ENCODE assay signal across 26 cellular contexts in the genomic region with DNA sequence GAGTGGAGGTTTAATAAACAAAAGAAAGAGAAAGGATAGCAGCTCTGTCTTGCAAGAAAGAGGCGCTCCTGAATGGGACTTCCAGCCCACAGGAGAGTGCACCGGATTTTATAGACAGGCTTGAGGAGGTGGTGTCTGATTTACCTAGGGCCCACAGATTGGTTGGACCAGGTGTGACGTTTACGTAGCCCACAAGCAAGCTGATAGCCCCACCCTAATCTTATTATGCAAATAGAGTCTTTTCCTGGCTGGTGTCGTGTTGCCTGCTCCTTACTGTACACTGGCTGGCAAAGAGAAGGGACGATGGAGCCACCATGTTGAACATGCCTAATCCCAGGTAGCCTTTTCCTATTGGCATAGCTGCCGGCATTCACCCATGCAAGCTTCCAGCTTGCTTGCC.
DNase-seq lines count a peak whose midpoint lies in the region; ATAC-seq and TF ChIP-seq lines count a peak whose summit lies in the region.
"Had no signal": no experiment of that assay in that cellular context is flagged by ENCODE, and none has a peak within 500 bp of the region (broad histone marks: within the 10 kb centered on the region; RNA-seq: fewer than 3 reads in every experiment).

No MANE protein-coding gene starts in this region.

- ATAC-seq in GM19452 (IDR thresholded peaks at IDR 0.05; ENCODE audit: unreplicated experiment): no peak
- ATAC-seq: activated naive CD8-positive, alpha-beta T cell treated with anti-CD3 and anti-CD28 coated beads, Interleukin-2, amount 50 U/mL, for 24 hours; left lobe of liver had no signal

- H2AFZ ChIP-seq in OCI-LY1 (ENCODE audit: low read length): peak overlapping the region; percentile 93

- peaks cover 16% of the 10 kb centered on the region; the same call in 1 of the 2 replicates for H3K36me3 ChIP-seq in OCI-LY1 (ENCODE audit: insufficient read depth, low read length)
- H3K36me3 ChIP-seq: BLaER1, colonic mucosa, transverse colon had no signal

- no peaks in the 10 kb centered on the region for H3K9me2 ChIP-seq in OCI-LY1 (ENCODE audit: low read depth, low read length)

- no peaks in the 10 kb centered on the region for H3K27me3 ChIP-seq in OCI-LY1 (ENCODE audit: insufficient read depth, low read length)
- H3K27me3 ChIP-seq: BLaER1, colonic mucosa, transverse colon had no signal

- H3K27ac ChIP-seq in OCI-LY1 (ENCODE audit: low read depth, low read length, poor library complexity, severe bottlenecking): no peak overlapping the region
- H3K27ac ChIP-seq: BLaER1, colonic mucosa, epithelial cell of prostate, transverse colon had no signal

- no peak overlapping the region for H3K4me2 ChIP-seq in OCI-LY1 (ENCODE audit: low read length)
- H3K4me2 ChIP-seq: BLaER1 had no signal

- DNase-seq in NCI-H510A (lab: John Stamatoyannopoulos, UW): peak; percentile 32
- DNase-seq in NCI-H510A treated with DMSO at 0.1 percent for 48 hours (lab: John Stamatoyannopoulos, UW): no peak
- peak; percentile 65 for DNase-seq in H4 (ENCODE audit: low spot score)
- no peak for DNase-seq in 8988T
- no peak for DNase-seq in DMS79 (lab: John Stamatoyannopoulos, UW)
- DNase-seq: activated CD4-positive, alpha-beta T cell treated with anti-CD3 and anti-CD28 coated beads, Interleukin-2, amount 50 U/mL, for 48 hours; activated CD4-positive, CD25-positive, alpha-beta regulatory T cell treated with anti-CD3 and anti-CD28 coated beads, Interleukin-2, amount 50 U/mL, for 72 hours; activated naive CD4-positive, alpha-beta T cell; activated naive CD8-positive, alpha-beta T cell treated with anti-CD3 and anti-CD28 coated beads, Interleukin-2, amount 50 U/mL, for 24 hours; activated T-cell treated with anti-CD3 and anti-CD28 coated beads, Interleukin-2, amount 50 U/mL, for 48 hours; colonic mucosa; effector memory CD4-positive, alpha-beta T cell; GDM1; HFFc6; hypothalamus; OCI-M1; stimulated activated CD4-positive, alpha-beta T cell treated with anti-CD3 and anti-CD28 coated beads, Interleukin-15, amount 100 ng/mL, for 24 hours; stimulated activated CD4-positive, alpha-beta T cell treated with anti-CD3 and anti-CD28 coated beads, Interleukin-4, amount 100 ng/mL, for 4 hours; transverse colon had no signal

- H3K9me3 ChIP-seq in OCI-LY1 (ENCODE audit: low read length): peaks cover 35% of the 10 kb centered on the region
- H3K9me3 ChIP-seq: BLaER1, colonic mucosa had no signal

- peaks cover 30% of the 10 kb centered on the region for H3K4me1 ChIP-seq in OCI-LY1 (ENCODE audit: insufficient read depth, low read length, severe bottlenecking)
- H3K4me1 ChIP-seq: colonic mucosa, transverse colon had no signal

- peak overlapping the region in 2 of 3 experiments; percentile 10 to 35 for H3K27ac Mint-ChIP-seq in nephron
- H3K27ac Mint-ChIP-seq: activated naive CD8-positive, alpha-beta T cell treated with anti-CD3 and anti-CD28 coated beads, Interleukin-2, amount 50 U/mL, for 24 hours; HFFc6; memory B cell had no signal

- H3K36me3 Mint-ChIP-seq in nephron (ENCODE audit: low read depth): no peaks in the 10 kb centered on the region

- TF ChIP-seq CTCF in OCI-LY1 (IDR thresholded peaks at IDR 0.05; ENCODE audit: low read length) (no peak), nephron (IDR thresholded peaks at IDR 0.05; ENCODE audit: unreplicated experiment in 3 of 3) (no peak)

- H3K4me1 Mint-ChIP-seq in nephron: no peaks in the 10 kb centered on the region
- H3K4me1 Mint-ChIP-seq: activated naive CD8-positive, alpha-beta T cell treated with anti-CD3 and anti-CD28 coated beads, Interleukin-2, amount 50 U/mL, for 24 hours; memory B cell had no signal

- no peak overlapping the region for H3K4me3 ChIP-seq in OCI-LY1 (ENCODE audit: low read depth, low read length, poor library complexity, severe bottlenecking)
- H3K4me3 ChIP-seq: BLaER1, colonic mucosa, transverse colon had no signal

- peaks cover 12% of the 10 kb centered on the region for H3K9me3 Mint-ChIP-seq in nephron

- no peaks in the 10 kb centered on the region for H3K79me2 ChIP-seq in OCI-LY1 (ENCODE audit: insufficient read depth, low read length)

- no peaks in the 10 kb centered on the region for H3K27me3 Mint-ChIP-seq in nephron (ENCODE audit: low read depth)
- H3K27me3 Mint-ChIP-seq: activated naive CD8-positive, alpha-beta T cell treated with anti-CD3 and anti-CD28 coated beads, Interleukin-2, amount 50 U/mL, for 24 hours; memory B cell had no signal

- H3K9ac ChIP-seq in OCI-LY1 (ENCODE audit: low read length): no peak overlapping the region
- H3K9ac ChIP-seq: BLaER1 had no signal

- no peaks in the 10 kb centered on the region for H3F3A ChIP-seq in OCI-LY1 (ENCODE audit: insufficient read depth, low read length)

- H4K20me1 ChIP-seq in OCI-LY1 (ENCODE audit: insufficient read depth, low read length): no peaks in the 10 kb centered on the region
- H4K20me1 ChIP-seq: BLaER1 had no signal

- H3K4me3 Mint-ChIP-seq in nephron: no peak overlapping the region
- H3K4me3 Mint-ChIP-seq: activated naive CD8-positive, alpha-beta T cell treated with anti-CD3 and anti-CD28 coated beads, Interleukin-2, amount 50 U/mL, for 24 hours; HFFc6; memory B cell had no signal

Comparison
In these comparisons a context has a peak if more than half of its experiments do, and no peak if none do; other contexts are left out.
1. DNase-seq: peak in NCI-H510A (single experiment) and H4 (single experiment); none in NCI-H510A treated with DMSO at 0.1 percent for 48 hours (single experiment), 8988T (single experiment) and DMS79 (single experiment).